Comparison of ENCODE assay signal across 1 cellular context in genomic region chr10:131049051-131049450, GRCh38.
TF ChIP-seq lines count a peak whose summit lies in the region.

No MANE protein-coding gene starts in this region.

TF ChIP-seq in WTC11, 78 proteins besides CTCF, POLR2A, EP300 and RAD21 (continued from another document and continues in another):
- TF ChIP-seq ZBTB43 (CRISPR knock-in tag; IDR thresholded peaks at IDR 0.05) (no peak), PREB (CRISPR knock-in tag; IDR thresholded peaks at IDR 0.05; ENCODE audit: borderline replicate concordance) (no peak), MXD4 (CRISPR knock-in tag; IDR thresholded peaks at IDR 0.05; ENCODE audit: borderline replicate concordance) (no peak), TEAD1 (CRISPR knock-in tag; IDR thresholded peaks at IDR 0.05) (peak; percentile 71; the same call in 1 of the 2 replicates), CBFB (CRISPR knock-in tag; IDR thresholded peaks at IDR 0.05; ENCODE audit: low read depth) (0 out of 2 replicates have a peak, but pooled peaks have one; percentile 55), RELA (CRISPR knock-in tag; IDR thresholded peaks at IDR 0.05; ENCODE audit: borderline replicate concordance) (no peak), ZNF423 (CRISPR knock-in tag; IDR thresholded peaks at IDR 0.05) (peak; percentile 98), ZNF263 (CRISPR knock-in tag; IDR thresholded peaks at IDR 0.05; ENCODE audit: low read depth) (no peak), AFF4 (CRISPR knock-in tag; IDR thresholded peaks at IDR 0.05; ENCODE audit: borderline replicate concordance) (0 out of 2 replicates have a peak, but pooled peaks have one; percentile 52), ZNF281 (CRISPR knock-in tag; IDR thresholded peaks at IDR 0.05) (peak; percentile 94), CREB1 (CRISPR knock-in tag; IDR thresholded peaks at IDR 0.05) (0 out of 2 replicates have a peak, but pooled peaks have one; percentile 28), TCF7 (CRISPR knock-in tag; IDR thresholded peaks at IDR 0.05; ENCODE audit: low read depth) (no peak), NFYB (CRISPR knock-in tag; conservative IDR thresholded peaks at IDR 0.05; ENCODE audit: low read depth) (no peak), MLX (CRISPR knock-in tag; IDR thresholded peaks at IDR 0.05) (no peak), SP1 (CRISPR knock-in tag; conservative IDR thresholded peaks at IDR 0.05) (peak; percentile 69), FOXP1 (CRISPR knock-in tag; IDR thresholded peaks at IDR 0.05; ENCODE audit: borderline replicate concordance) (no peak), ATF3 (CRISPR knock-in tag; conservative IDR thresholded peaks at IDR 0.05) (no peak), JUN (CRISPR knock-in tag; IDR thresholded peaks at IDR 0.05) (no peak), HMGA2 (CRISPR knock-in tag; IDR thresholded peaks at IDR 0.05) (no peak), ETV6 (CRISPR knock-in tag; IDR thresholded peaks at IDR 0.05) (peak; percentile 73), JAZF1 (CRISPR knock-in tag; IDR thresholded peaks at IDR 0.05) (no peak), RORB (CRISPR knock-in tag; IDR thresholded peaks at IDR 0.05) (no peak), ZNF121 (CRISPR knock-in tag; IDR thresholded peaks at IDR 0.05) (no peak), TP53 (CRISPR knock-in tag; IDR thresholded peaks at IDR 0.05) (no peak), CREM (CRISPR knock-in tag; IDR thresholded peaks at IDR 0.05) (no peak), GTF2I (CRISPR knock-in tag; conservative IDR thresholded peaks at IDR 0.05) (no peak), NFE2L1 (CRISPR knock-in tag; IDR thresholded peaks at IDR 0.05) (peak; percentile 68; the same call in 1 of the 2 replicates), ATF1 (CRISPR knock-in tag; IDR thresholded peaks at IDR 0.05) (no peak)
- TF ChIP-seq, protein P1, sequence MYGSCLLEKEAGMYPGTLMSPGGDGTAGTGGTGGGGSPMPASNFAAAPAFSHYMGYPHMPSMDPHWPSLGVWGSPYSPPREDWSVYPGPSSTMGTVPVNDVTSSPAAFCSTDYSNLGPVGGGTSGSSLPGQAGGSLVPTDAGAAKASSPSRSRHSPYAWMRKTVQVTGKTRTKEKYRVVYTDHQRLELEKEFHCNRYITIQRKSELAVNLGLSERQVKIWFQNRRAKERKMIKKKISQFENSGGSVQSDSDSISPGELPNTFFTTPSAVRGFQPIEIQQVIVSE (CRISPR knock-in tag; IDR thresholded peaks at IDR 0.05; ENCODE audit: borderline replicate concordance) = no peak
- TF ChIP-seq, protein P2, sequence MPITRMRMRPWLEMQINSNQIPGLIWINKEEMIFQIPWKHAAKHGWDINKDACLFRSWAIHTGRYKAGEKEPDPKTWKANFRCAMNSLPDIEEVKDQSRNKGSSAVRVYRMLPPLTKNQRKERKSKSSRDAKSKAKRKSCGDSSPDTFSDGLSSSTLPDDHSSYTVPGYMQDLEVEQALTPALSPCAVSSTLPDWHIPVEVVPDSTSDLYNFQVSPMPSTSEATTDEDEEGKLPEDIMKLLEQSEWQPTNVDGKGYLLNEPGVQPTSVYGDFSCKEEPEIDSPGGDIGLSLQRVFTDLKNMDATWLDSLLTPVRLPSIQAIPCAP (CRISPR knock-in tag; IDR thresholded peaks at IDR 0.05) = no peak
- TF ChIP-seq, protein P3, sequence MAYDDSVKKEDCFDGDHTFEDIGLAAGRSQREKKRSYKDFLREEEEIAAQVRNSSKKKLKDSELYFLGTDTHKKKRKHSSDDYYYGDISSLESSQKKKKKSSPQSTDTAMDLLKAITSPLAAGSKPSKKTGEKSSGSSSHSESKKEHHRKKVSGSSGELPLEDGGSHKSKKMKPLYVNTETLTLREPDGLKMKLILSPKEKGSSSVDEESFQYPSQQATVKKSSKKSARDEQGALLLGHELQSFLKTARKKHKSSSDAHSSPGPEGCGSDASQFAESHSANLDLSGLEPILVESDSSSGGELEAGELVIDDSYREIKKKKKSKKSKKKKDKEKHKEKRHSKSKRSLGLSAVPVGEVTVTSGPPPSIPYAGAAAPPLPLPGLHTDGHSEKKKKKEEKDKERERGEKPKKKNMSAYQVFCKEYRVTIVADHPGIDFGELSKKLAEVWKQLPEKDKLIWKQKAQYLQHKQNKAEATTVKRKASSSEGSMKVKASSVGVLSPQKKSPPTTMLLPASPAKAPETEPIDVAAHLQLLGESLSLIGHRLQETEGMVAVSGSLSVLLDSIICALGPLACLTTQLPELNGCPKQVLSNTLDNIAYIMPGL (CRISPR knock-in tag; IDR thresholded peaks at IDR 0.05) = no peak
- TF ChIP-seq, protein P4, sequence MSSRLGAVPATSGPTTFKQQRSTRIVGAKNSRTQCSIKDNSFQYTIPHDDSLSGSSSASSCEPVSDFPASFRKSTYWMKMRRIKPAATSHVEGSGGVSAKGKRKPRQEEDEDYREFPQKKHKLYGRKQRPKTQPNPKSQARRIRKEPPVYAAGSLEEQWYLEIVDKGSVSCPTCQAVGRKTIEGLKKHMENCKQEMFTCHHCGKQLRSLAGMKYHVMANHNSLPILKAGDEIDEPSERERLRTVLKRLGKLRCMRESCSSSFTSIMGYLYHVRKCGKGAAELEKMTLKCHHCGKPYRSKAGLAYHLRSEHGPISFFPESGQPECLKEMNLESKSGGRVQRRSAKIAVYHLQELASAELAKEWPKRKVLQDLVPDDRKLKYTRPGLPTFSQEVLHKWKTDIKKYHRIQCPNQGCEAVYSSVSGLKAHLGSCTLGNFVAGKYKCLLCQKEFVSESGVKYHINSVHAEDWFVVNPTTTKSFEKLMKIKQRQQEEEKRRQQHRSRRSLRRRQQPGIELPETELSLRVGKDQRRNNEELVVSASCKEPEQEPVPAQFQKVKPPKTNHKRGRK (CRISPR knock-in tag; IDR thresholded peaks at IDR 0.05; ENCODE audit: borderline replicate concordance) = no peak
- TF ChIP-seq, protein P5, sequence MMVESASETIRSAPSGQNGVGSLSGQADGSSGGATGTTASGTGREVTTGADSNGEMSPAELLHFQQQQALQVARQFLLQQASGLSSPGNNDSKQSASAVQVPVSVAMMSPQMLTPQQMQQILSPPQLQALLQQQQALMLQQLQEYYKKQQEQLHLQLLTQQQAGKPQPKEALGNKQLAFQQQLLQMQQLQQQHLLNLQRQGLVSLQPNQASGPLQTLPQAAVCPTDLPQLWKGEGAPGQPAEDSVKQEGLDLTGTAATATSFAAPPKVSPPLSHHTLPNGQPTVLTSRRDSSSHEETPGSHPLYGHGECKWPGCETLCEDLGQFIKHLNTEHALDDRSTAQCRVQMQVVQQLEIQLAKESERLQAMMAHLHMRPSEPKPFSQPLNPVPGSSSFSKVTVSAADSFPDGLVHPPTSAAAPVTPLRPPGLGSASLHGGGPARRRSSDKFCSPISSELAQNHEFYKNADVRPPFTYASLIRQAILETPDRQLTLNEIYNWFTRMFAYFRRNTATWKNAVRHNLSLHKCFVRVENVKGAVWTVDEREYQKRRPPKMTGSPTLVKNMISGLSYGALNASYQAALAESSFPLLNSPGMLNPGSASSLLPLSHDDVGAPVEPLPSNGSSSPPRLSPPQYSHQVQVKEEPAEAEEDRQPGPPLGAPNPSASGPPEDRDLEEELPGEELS (CRISPR knock-in tag; IDR thresholded peaks at IDR 0.05) = peak; percentile 76; the same call in 1 of the 2 replicates
- TF ChIP-seq, protein P6, sequence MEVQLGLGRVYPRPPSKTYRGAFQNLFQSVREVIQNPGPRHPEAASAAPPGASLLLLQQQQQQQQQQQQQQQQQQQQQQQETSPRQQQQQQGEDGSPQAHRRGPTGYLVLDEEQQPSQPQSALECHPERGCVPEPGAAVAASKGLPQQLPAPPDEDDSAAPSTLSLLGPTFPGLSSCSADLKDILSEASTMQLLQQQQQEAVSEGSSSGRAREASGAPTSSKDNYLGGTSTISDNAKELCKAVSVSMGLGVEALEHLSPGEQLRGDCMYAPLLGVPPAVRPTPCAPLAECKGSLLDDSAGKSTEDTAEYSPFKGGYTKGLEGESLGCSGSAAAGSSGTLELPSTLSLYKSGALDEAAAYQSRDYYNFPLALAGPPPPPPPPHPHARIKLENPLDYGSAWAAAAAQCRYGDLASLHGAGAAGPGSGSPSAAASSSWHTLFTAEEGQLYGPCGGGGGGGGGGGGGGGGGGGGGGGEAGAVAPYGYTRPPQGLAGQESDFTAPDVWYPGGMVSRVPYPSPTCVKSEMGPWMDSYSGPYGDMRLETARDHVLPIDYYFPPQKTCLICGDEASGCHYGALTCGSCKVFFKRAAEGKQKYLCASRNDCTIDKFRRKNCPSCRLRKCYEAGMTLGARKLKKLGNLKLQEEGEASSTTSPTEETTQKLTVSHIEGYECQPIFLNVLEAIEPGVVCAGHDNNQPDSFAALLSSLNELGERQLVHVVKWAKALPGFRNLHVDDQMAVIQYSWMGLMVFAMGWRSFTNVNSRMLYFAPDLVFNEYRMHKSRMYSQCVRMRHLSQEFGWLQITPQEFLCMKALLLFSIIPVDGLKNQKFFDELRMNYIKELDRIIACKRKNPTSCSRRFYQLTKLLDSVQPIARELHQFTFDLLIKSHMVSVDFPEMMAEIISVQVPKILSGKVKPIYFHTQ (CRISPR knock-in tag; IDR thresholded peaks at IDR 0.05) = no peak
- TF ChIP-seq, protein P7, sequence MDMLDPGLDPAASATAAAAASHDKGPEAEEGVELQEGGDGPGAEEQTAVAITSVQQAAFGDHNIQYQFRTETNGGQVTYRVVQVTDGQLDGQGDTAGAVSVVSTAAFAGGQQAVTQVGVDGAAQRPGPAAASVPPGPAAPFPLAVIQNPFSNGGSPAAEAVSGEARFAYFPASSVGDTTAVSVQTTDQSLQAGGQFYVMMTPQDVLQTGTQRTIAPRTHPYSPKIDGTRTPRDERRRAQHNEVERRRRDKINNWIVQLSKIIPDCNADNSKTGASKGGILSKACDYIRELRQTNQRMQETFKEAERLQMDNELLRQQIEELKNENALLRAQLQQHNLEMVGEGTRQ (CRISPR knock-in tag; IDR thresholded peaks at IDR 0.05) = no peak
